Comparison of ENCODE assay signal across 23 cellular contexts in genomic region chr20:45402946-45403345, GRCh38. TPM values are rescaled to one million over a fixed set of nuclear protein-coding genes. Genes with fewer than 3 reads are reported as not detected.
"Had no signal": no experiment of that assay in that cellular context is flagged by ENCODE, and none has a peak within 500 bp of the region (broad histone marks: within the 10 kb centered on the region; RNA-seq: fewer than 3 reads in every experiment).

No MANE protein-coding gene starts in this region.

- H3K4me3 Mint-ChIP-seq: activated B cell treated with CpG ODN at 0.5 μM for 24 hours; activated CD4-positive, alpha-beta T cell treated with anti-CD3 and anti-CD28 coated beads, Interleukin-2, amount 10 ng/mL, durations not matched to agents 7 days and 5 days; activated naive CD8-positive, alpha-beta T cell; endodermal cell; neural progenitor cell had no signal

- H3K27me3 Mint-ChIP-seq: activated B cell treated with CpG ODN at 0.5 μM for 24 hours; activated naive CD8-positive, alpha-beta T cell had no signal

- H3K27me3 ChIP-seq: ovary, sigmoid colon, stomach, testis, upper lobe of left lung had no signal

- H3K36me3 ChIP-seq: neural progenitor cell, ovary, sigmoid colon, upper lobe of left lung had no signal

- H3K9me3 ChIP-seq: testis had no signal

- H3K27ac Mint-ChIP-seq: activated B cell treated with CpG ODN at 0.5 μM for 24 hours; activated CD4-positive, alpha-beta T cell treated with anti-CD3 and anti-CD28 coated beads, Interleukin-2, amount 10 ng/mL, durations not matched to agents 7 days and 5 days; activated naive CD8-positive, alpha-beta T cell; endodermal cell; neural progenitor cell had no signal

- DNase-seq: activated B cell treated with CpG ODN at 0.5 μM for 24 hours; activated CD4-positive, alpha-beta T cell treated with anti-CD3 and anti-CD28 coated beads, Interleukin-2, amount 10 ng/mL, durations not matched to agents 7 days and 5 days; activated CD8-positive, alpha-beta memory T cell treated with anti-CD3 and anti-CD28 coated beads for 24 hours; activated gamma-delta T cell treated with Interleukin-2 at 50 U/mL for 16 hours; aorta; endodermal cell; glutamatergic neuron; left cardiac atrium; ovary; sigmoid colon; stimulated activated CD4-positive, alpha-beta T cell treated with anti-CD3 and anti-CD28 coated beads, Interleukin-12 subunit alpha, Interleukin-12 subunit beta, amount 100 ng/mL, for 4 hours; stimulated activated CD4-positive, alpha-beta T cell treated with anti-CD3 and anti-CD28 coated beads, Interleukin-2, amount 100 ng/mL, for 24 hours; stomach; testis; upper lobe of left lung had no signal

- H3K27ac ChIP-seq: neural progenitor cell, ovary, sigmoid colon, stomach, testis, upper lobe of left lung had no signal

- H3K4me3 ChIP-seq: neural progenitor cell, ovary, sigmoid colon, stomach, testis, upper lobe of left lung had no signal

- H3K9ac ChIP-seq: neural progenitor cell had no signal

- H3K4me1 ChIP-seq: neural progenitor cell had no signal

- ATAC-seq: left cardiac atrium had no signal

RNA-seq across cellular contexts. Expression of gene TP53TG5, which starts 24.8 kb away (rescaled TPM):
- total RNA-seq: activated B cell treated with CpG ODN at 0.5 μM for 24 hours; activated CD4-positive, alpha-beta T cell treated with anti-CD3 and anti-CD28 coated beads, Interleukin-2, amount 10 ng/mL, durations not matched to agents 7 days and 5 days; bronchial epithelial cell; cerebellum; dermis microvascular lymphatic vessel endothelial cell; epithelial cell of proximal tubule; lung microvascular endothelial cell; pulmonary artery endothelial cell; stomach; upper lobe of left lung had no signal
- polyA plus RNA-seq: aorta had no signal

RNA-seq across cellular contexts. Expression of gene SDC4, which starts 54.7 kb away (rescaled TPM):
- total RNA-seq: activated B cell treated with CpG ODN at 0.5 μM for 24 hours had no signal
